ENCODE assay signal across 26 cellular contexts in genomic region chr12:26179829-26180228, GRCh38. TPM values are rescaled to one million over a fixed set of nuclear protein-coding genes. Genes with fewer than 3 reads are reported as not detected.
"Had no signal": no experiment of that assay in that cellular context is flagged by ENCODE, and none has a peak within 500 bp of the region (broad histone marks: within the 10 kb centered on the region; RNA-seq: fewer than 3 reads in every experiment).

No MANE protein-coding gene starts in this region.

- DNase-seq: activated CD4-positive, alpha-beta memory T cell treated with anti-CD3 and anti-CD28 coated beads, Interleukin-2, amount 10 ng/mL, durations not matched to agents 7 days and 5 days; activated CD4-positive, alpha-beta T cell treated with anti-CD3 and anti-CD28 coated beads for 1 hour; activated CD4-positive, alpha-beta T cell treated with anti-CD3 and anti-CD28 coated beads, Interleukin-2, amount 10 ng/mL, durations not matched to agents 7 days and 5 days; activated CD8-positive, alpha-beta memory T cell treated with anti-CD3 and anti-CD28 coated beads, Interleukin-2, amount 50 U/mL, for 48 hours; activated gamma-delta T cell; activated naive CD4-positive, alpha-beta T cell treated with anti-CD3 and anti-CD28 coated beads, Interleukin-2, amount 10 ng/mL, durations not matched to agents 7 days and 5 days; activated naive CD8-positive, alpha-beta T cell treated with anti-CD3 and anti-CD28 coated beads, Interleukin-2, amount 10 ng/mL, durations not matched to agents 7 days and 5 days; activated T-cell treated with anti-CD3 and anti-CD28 coated beads, Interleukin-2, amount 50 U/mL, for 24 hours; amniotic stem cell; caudate nucleus; cortex of kidney; hippocampal formation; immature natural killer cell; kidney; naive thymus-derived CD4-positive, alpha-beta T cell; ovary; retina; stimulated activated CD4-positive, alpha-beta T cell treated with anti-CD3 and anti-CD28 coated beads, Interleukin-4, amount 100 ng/mL, for 24 hours; stimulated activated CD8-positive, alpha-beta memory T cell treated with anti-CD3 and anti-CD28 coated beads, Interleukin-4, amount 100 ng/mL, for 48 hours; stimulated activated naive CD8-positive, alpha-beta T cell treated with anti-CD3 and anti-CD28 coated beads, Interleukin-15, amount 100 ng/mL, for 72 hours; substantia nigra; uterus had no signal

- ATAC-seq: gastroesophageal sphincter; naive thymus-derived CD4-positive, alpha-beta T cell; sciatic nerve; stimulated activated memory B cell treated with anti-CD40 and anti-IgM and Interleukin-4, amounts not matched to agents 10 μg/mL and 1 μg/mL and 100 μg/mL, for 72 hours; stimulated activated naive CD8-positive, alpha-beta T cell treated with anti-CD3 and anti-CD28 coated beads, Interleukin-15, amount 100 ng/mL, for 72 hours had no signal

- H3K27ac ChIP-seq: gastroesophageal sphincter, ovary, skin epidermis, uterus had no signal

RNA-seq across cellular contexts. Expression of gene SSPN, which starts 15.5 kb away (rescaled TPM):
- total RNA-seq: activated CD4-positive, alpha-beta memory T cell treated with anti-CD3 and anti-CD28 coated beads, Interleukin-2, amount 10 ng/mL, durations not matched to agents 7 days and 5 days; activated CD4-positive, alpha-beta T cell treated with anti-CD3 and anti-CD28 coated beads, Interleukin-2, amount 10 ng/mL, durations not matched to agents 7 days and 5 days; activated naive CD8-positive, alpha-beta T cell treated with anti-CD3 and anti-CD28 coated beads, Interleukin-2, amount 10 ng/mL, durations not matched to agents 7 days and 5 days had no signal

RNA-seq across cellular contexts. Expression of gene BHLHE41, which starts 55.0 kb away (rescaled TPM):
- total RNA-seq: activated CD4-positive, alpha-beta memory T cell treated with anti-CD3 and anti-CD28 coated beads, Interleukin-2, amount 10 ng/mL, durations not matched to agents 7 days and 5 days; activated CD4-positive, alpha-beta T cell treated with anti-CD3 and anti-CD28 coated beads, Interleukin-2, amount 10 ng/mL, durations not matched to agents 7 days and 5 days had no signal
